Comparison of ENCODE assay signal across 1 cellular context in the genomic region with DNA sequence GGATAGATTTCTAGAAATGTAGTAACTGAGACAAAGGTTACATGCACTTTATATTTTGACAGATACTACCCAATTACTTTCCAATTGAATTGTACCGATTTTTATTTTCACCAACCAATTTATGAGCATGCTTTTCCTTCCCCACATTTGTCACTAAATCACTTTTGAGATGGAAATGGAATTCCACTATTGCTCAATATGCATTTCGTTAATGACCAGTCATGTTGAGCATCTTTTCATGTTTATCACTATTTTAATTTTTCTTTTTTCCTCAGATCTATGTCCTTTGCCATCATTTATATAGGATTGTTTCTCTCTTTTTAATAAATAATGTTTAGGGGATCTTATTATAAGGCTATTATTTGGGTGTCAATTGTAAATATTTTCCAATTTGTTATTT.
A peak's percentile ranks its signal among the peaks of the same experiment; 100 is the strongest.
TF ChIP-seq lines count a peak whose summit lies in the region.

No MANE protein-coding gene starts in this region.

TF ChIP-seq in K562, 482 proteins besides CTCF, POLR2A, EP300 and RAD21 (continued from another document):
- TF ChIP-seq, protein P1, sequence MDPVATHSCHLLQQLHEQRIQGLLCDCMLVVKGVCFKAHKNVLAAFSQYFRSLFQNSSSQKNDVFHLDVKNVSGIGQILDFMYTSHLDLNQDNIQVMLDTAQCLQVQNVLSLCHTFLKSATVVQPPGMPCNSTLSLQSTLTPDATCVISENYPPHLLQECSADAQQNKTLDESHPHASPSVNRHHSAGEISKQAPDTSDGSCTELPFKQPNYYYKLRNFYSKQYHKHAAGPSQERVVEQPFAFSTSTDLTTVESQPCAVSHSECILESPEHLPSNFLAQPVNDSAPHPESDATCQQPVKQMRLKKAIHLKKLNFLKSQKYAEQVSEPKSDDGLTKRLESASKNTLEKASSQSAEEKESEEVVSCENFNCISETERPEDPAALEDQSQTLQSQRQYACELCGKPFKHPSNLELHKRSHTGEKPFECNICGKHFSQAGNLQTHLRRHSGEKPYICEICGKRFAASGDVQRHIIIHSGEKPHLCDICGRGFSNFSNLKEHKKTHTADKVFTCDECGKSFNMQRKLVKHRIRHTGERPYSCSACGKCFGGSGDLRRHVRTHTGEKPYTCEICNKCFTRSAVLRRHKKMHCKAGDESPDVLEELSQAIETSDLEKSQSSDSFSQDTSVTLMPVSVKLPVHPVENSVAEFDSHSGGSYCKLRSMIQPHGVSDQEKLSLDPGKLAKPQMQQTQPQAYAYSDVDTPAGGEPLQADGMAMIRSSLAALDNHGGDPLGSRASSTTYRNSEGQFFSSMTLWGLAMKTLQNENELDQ (CRISPR knock-in tag; IDR thresholded peaks at IDR 0.05; ENCODE audit: borderline replicate concordance): no peak
- TF ChIP-seq, protein P2, sequence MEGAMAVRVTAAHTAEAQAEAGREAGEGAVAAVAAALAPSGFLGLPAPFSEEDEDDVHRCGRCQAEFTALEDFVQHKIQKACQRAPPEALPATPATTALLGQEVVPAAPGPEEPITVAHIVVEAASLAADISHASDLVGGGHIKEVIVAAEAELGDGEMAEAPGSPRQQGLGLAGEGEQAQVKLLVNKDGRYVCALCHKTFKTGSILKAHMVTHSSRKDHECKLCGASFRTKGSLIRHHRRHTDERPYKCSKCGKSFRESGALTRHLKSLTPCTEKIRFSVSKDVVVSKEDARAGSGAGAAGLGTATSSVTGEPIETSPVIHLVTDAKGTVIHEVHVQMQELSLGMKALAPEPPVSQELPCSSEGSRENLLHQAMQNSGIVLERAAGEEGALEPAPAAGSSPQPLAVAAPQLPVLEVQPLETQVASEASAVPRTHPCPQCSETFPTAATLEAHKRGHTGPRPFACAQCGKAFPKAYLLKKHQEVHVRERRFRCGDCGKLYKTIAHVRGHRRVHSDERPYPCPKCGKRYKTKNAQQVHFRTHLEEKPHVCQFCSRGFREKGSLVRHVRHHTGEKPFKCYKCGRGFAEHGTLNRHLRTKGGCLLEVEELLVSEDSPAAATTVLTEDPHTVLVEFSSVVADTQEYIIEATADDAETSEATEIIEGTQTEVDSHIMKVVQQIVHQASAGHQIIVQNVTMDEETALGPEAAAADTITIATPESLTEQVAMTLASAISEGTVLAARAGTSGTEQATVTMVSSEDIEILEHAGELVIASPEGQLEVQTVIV (CRISPR knock-in tag; IDR thresholded peaks at IDR 0.05; ENCODE audit: borderline replicate concordance): no peak
- TF ChIP-seq CEBPB (tag; IDR thresholded peaks at IDR 0.05): 0 out of 2 replicates have a peak, but pooled peaks have one; percentile 16
- no peak for TF ChIP-seq CBX8 (IDR thresholded peaks at IDR 0.05; ENCODE audit: borderline replicate concordance, extremely low read depth, low read depth, low read length, poor library complexity, severe bottlenecking)
